ENCODE assay signal across 18 cellular contexts in genomic region chr5:148623101-148623500, GRCh38. TPM values are rescaled to one million over a fixed set of nuclear protein-coding genes. Genes with fewer than 3 reads are reported as not detected.
DNase-seq lines count a peak whose midpoint lies in the region; ATAC-seq, FAIRE-seq and TF ChIP-seq lines count a peak whose summit lies in the region.
"Had no signal": no experiment of that assay in that cellular context is flagged by ENCODE, and none has a peak within 500 bp of the region (broad histone marks: within the 10 kb centered on the region; RNA-seq: fewer than 3 reads in every experiment).

No MANE protein-coding gene starts in this region.

- FAIRE-seq in K562 (lab: Jason Lieb, UNC) = no peak
- FAIRE-seq: G401.6, GM12891, HepG2, HTR-8/SVneo had no signal

- no peak overlapping the region for H2AK5ac ChIP-seq in mesendoderm (ENCODE audit: low read length)

- H3K23ac ChIP-seq in mesendoderm (ENCODE audit: low read length) = no peak overlapping the region

- H2BK5ac ChIP-seq in mesendoderm (ENCODE audit: low read length) = no peak overlapping the region

- H3K4me3 Mint-ChIP-seq in stimulated activated effector memory CD8-positive, alpha-beta T cell treated with anti-CD3 and anti-CD28 coated beads, Interleukin-12 subunit alpha, Interleukin-12 subunit beta, amount 100 ng/mL, for 72 hours = no peak overlapping the region

- H3K79me2 ChIP-seq in K562 (ENCODE audit: control insufficient read depth, insufficient read depth, low read length) = no peaks in the 10 kb centered on the region
- H3K79me2 ChIP-seq in mesendoderm (ENCODE audit: control insufficient read depth, insufficient read depth, low read length) = no peaks in the 10 kb centered on the region

- no peak overlapping the region for H3K4me2 ChIP-seq in K562 (ENCODE audit: insufficient read depth, low read length)
- no peak overlapping the region for H3K4me2 ChIP-seq in mesendoderm (ENCODE audit: low read length)
- H3K4me2 ChIP-seq: BLaER1 had no signal

- no peaks in the 10 kb centered on the region for H4K20me1 ChIP-seq in K562 (replicated peaks; ENCODE audit: control insufficient read depth, insufficient read depth, low read length)
- H4K20me1 ChIP-seq: BLaER1 had no signal

- H3K9ac ChIP-seq in K562 (ENCODE audit: insufficient read depth in 1 of 2, low read depth in 2 of 2, low read length in 2 of 2) (no peak overlapping the region), mesendoderm (ENCODE audit: low read length) (no peak overlapping the region)
- H3K9ac ChIP-seq: BLaER1 had no signal

- no peak for TF ChIP-seq RAD21 in K562 (CRISPR knock-in tag; conservative IDR thresholded peaks at IDR 0.05 in 1 of 2, IDR thresholded peaks at IDR 0.05 in 1 of 2)

- H3K27ac ChIP-seq in K562 (ENCODE audit: extremely low read depth, low read depth, low read length) = no peak overlapping the region
- H3K27ac ChIP-seq in mesendoderm (ENCODE audit: low read depth, low read length) = no peak overlapping the region
- H3K27ac ChIP-seq: BLaER1 had no signal

- no peak for TF ChIP-seq EP300 in K562 (IDR thresholded peaks at IDR 0.05; ENCODE audit: low read length)

- H3K18ac ChIP-seq in mesendoderm (ENCODE audit: low read length) = no peak overlapping the region

- no peaks in the 10 kb centered on the region for H3K9me3 ChIP-seq in K562 (replicated peaks; ENCODE audit: control insufficient read depth, insufficient read depth, low read depth, low read length)
- H3K9me3 ChIP-seq: BLaER1 had no signal

- no peak overlapping the region for H3K4ac ChIP-seq in mesendoderm (ENCODE audit: low read depth, low read length)

- 0 out of 2 replicates have a peak overlapping the region, but pooled peaks have one; percentile 6 for H2AFZ ChIP-seq in K562 (ENCODE audit: low read depth, low read length)

- H3K56ac ChIP-seq in mesendoderm (ENCODE audit: low read length) = no peak overlapping the region

- no peak for ATAC-seq in K562
- no peak for ATAC-seq in stimulated activated effector memory CD8-positive, alpha-beta T cell treated with anti-CD3 and anti-CD28 coated beads, Interleukin-12 subunit alpha, Interleukin-12 subunit beta, amount 100 ng/mL, for 72 hours
- ATAC-seq in GM21390 (IDR thresholded peaks at IDR 0.05; ENCODE audit: unreplicated experiment) = no peak
- ATAC-seq: HepG2 had no signal

- H3K36me3 ChIP-seq in K562 (ENCODE audit: control insufficient read depth, insufficient read depth, low read length) (no peaks in the 10 kb centered on the region), mesendoderm (ENCODE audit: control insufficient read depth, insufficient read depth, low read length) (no peaks in the 10 kb centered on the region)
- H3K36me3 ChIP-seq: BLaER1 had no signal

- H3K36me3 Mint-ChIP-seq in stimulated activated effector memory CD8-positive, alpha-beta T cell treated with anti-CD3 and anti-CD28 coated beads, Interleukin-12 subunit alpha, Interleukin-12 subunit beta, amount 100 ng/mL, for 72 hours = peaks cover 5% of the 10 kb centered on the region

- no peak overlapping the region for H3K4me3 ChIP-seq in K562
- no peak overlapping the region for H3K4me3 ChIP-seq in mesendoderm (ENCODE audit: low read length)
- H3K4me3 ChIP-seq: BLaER1 had no signal

- H2BK120ac ChIP-seq in mesendoderm (ENCODE audit: low read depth, low read length) = no peak overlapping the region

- DNase-seq in ELF-1 (ENCODE audit: low read depth, low spot score) (peak; percentile 58), K562 (ENCODE audit: extremely low read depth in 1 of 4, low spot score in 3 of 4) (no peak), mesendoderm (peak; percentile 3), G401 (ENCODE audit: low spot score) (no peak), NK-92 (lab: John Stamatoyannopoulos, UW; ENCODE audit: unreplicated experiment) (no peak)
- no peak for DNase-seq in stimulated activated effector memory CD8-positive, alpha-beta T cell treated with anti-CD3 and anti-CD28 coated beads, Interleukin-12 subunit alpha, Interleukin-12 subunit beta, amount 100 ng/mL, for 72 hours (ENCODE audit: low spot score in 2 of 2)
- DNase-seq: 8988T, AML-193, DMS 273 treated with DMSO at 0.1 percent for 48 hours, HCEC 1CT had no signal

- no peaks in the 10 kb centered on the region for H3K27me3 ChIP-seq in K562 (ENCODE audit: control insufficient read depth in 2 of 2, insufficient read depth in 2 of 2, low read length in 2 of 2)
- H3K27me3 ChIP-seq in mesendoderm (ENCODE audit: insufficient read depth, low read length, poor library complexity) = no peaks in the 10 kb centered on the region
- H3K27me3 ChIP-seq: BLaER1 had no signal

- no TSS peak for BruUV-seq in K562 (replicated peaks; lab: Mats Ljungman, UMichigan)

- intact Hi-C loops in K562 (cut with micrococcal nuclease) = loop anchor here (2.0 kb wide), 1 partner anchor 16 kb away; no protein-coding TSS in a partner anchor

- peak overlapping the region; percentile 4 for H3K27ac Mint-ChIP-seq in stimulated activated effector memory CD8-positive, alpha-beta T cell treated with anti-CD3 and anti-CD28 coated beads, Interleukin-12 subunit alpha, Interleukin-12 subunit beta, amount 100 ng/mL, for 72 hours

- POLR2A ChIA-PET in K562 (lab: Yijun Ruan, JAX) = no interaction called here

- H2BK15ac ChIP-seq in mesendoderm (replicated peaks; ENCODE audit: low read depth) = no peak overlapping the region

- CTCF ChIA-PET in K562 (lab: Yijun Ruan, JAX; ENCODE audit: low intra/inter-chr PET ratio) = no interaction called here

- no peaks in the 10 kb centered on the region for H3K79me1 ChIP-seq in mesendoderm (ENCODE audit: low read length)

- H3K9me1 ChIP-seq in K562 (ENCODE audit: control insufficient read depth, insufficient read depth, low read length) = no peaks in the 10 kb centered on the region

- 14% methylated on average over 2 of the region's 2 CpGs for WGBS in K562 (ENCODE audit: insufficient coverage, low coverage, missing lambda C conversion rate)
- WGBS in mesendoderm (ENCODE audit: extremely low coverage, insufficient coverage, low lambda C conversion rate) = no CpG with 5 or more reads among the region's 2 CpGs

- peaks cover 41% of the 10 kb centered on the region for H3K4me1 Mint-ChIP-seq in stimulated activated effector memory CD8-positive, alpha-beta T cell treated with anti-CD3 and anti-CD28 coated beads, Interleukin-12 subunit alpha, Interleukin-12 subunit beta, amount 100 ng/mL, for 72 hours

- no peak for TF ChIP-seq POLR2A in K562 (conservative IDR thresholded peaks at IDR 0.05)

- peaks cover 0 to 16% of the 10 kb centered on the region in 2 experiments; a peak in 2 of 5 replicates for H3K4me1 ChIP-seq in K562 (replicated peaks in 1 of 2; ENCODE audit: control insufficient read depth in 2 of 2, insufficient read depth in 2 of 2, low read length in 2 of 2)
- peaks cover 2% of the 10 kb centered on the region for H3K4me1 ChIP-seq in mesendoderm (ENCODE audit: control insufficient read depth, low read depth, low read length)
- H3K4me1 ChIP-seq: BLaER1 had no signal

- no peak for TF ChIP-seq CTCF in K562 (IDR thresholded peaks at IDR 0.05 in 2 of 3, conservative IDR thresholded peaks at IDR 0.05 in 1 of 3; ENCODE audit: insufficient read depth in 2 of 3, low read depth in 1 of 3, low read length in 3 of 3)

- H4K5ac ChIP-seq in mesendoderm (ENCODE audit: low read length) = no peak overlapping the region

- H3K9me3 Mint-ChIP-seq in stimulated activated effector memory CD8-positive, alpha-beta T cell treated with anti-CD3 and anti-CD28 coated beads, Interleukin-12 subunit alpha, Interleukin-12 subunit beta, amount 100 ng/mL, for 72 hours = no peaks in the 10 kb centered on the region

- in situ Hi-C loops in K562 (cut with MboI) (no loop called here), G401 (cut with HindIII; ENCODE audit: low sequenced_read_pairs) (no loop called here)

- H4K8ac ChIP-seq in mesendoderm (ENCODE audit: low read depth, low read length) = no peak overlapping the region

TF ChIP-seq in K562, 482 proteins besides CTCF, POLR2A, EP300 and RAD21 (continues in another document):
- TF ChIP-seq ESRRB (CRISPR knock-in tag; IDR thresholded peaks at IDR 0.05; ENCODE audit: borderline replicate concordance) (no peak), ADNP (tag; IDR thresholded peaks at IDR 0.05) (no peak), CEBPG (CRISPR knock-in tag; IDR thresholded peaks at IDR 0.05) (no peak), CEBPG (tag; conservative IDR thresholded peaks at IDR 0.05 in 1 of 2, IDR thresholded peaks at IDR 0.05 in 1 of 2) (0 out of 4 replicates have a peak, but pooled peaks of 1 of the 2 experiments have one; percentile 31), ZNF347 (CRISPR knock-in tag; IDR thresholded peaks at IDR 0.05; ENCODE audit: low read depth) (no peak), PHB2 (IDR thresholded peaks at IDR 0.05; ENCODE audit: low read depth) (no peak), MAFG (tag; conservative IDR thresholded peaks at IDR 0.05) (no peak), CBFA2T2 (conservative IDR thresholded peaks at IDR 0.05) (no peak), HMG20A (CRISPR knock-in tag; conservative IDR thresholded peaks at IDR 0.05) (no peak), EHMT2 (IDR thresholded peaks at IDR 0.05) (0 out of 2 replicates have a peak, but pooled peaks have one; percentile 15), ZNF282 (CRISPR knock-in tag; IDR thresholded peaks at IDR 0.05) (no peak), SRSF3 (IDR thresholded peaks at IDR 0.05; ENCODE audit: insufficient read depth, low read length) (no peak)

RNA-seq across cellular contexts. Expression of gene HTR4, which starts 31.2 kb away (rescaled TPM):
- 0.77 and 0.90 TPM in 2 replicates for total RNA-seq in K562 (2011; cell fraction: chromatin; rRNA removed; ENCODE audit: low replicate concordance)
- total RNA-seq in K562 (2011; cell fraction: nucleolus; rRNA removed) = 0.17 and 0.26 TPM in 2 replicates
- 0.37 and 0.61 TPM in 2 replicates for total RNA-seq in K562 (2011; cell fraction: nucleoplasm; rRNA removed)
- total RNA-seq in K562 (2014; rRNA removed) = not detected in 2 replicates
- not detected in 2 replicates for total RNA-seq in K562 (2014; rRNA removed; fragmentation: Illumina TruSeq; extraction: Trizol)
- not detected in 2 replicates for total RNA-seq in K562 (2015; rRNA removed; fragmentation: Illumina TruSeq; extraction: Trizol)
- total RNA-seq in K562 (2021) = not detected in 2 replicates
- polyA plus RNA-seq in K562 (2011; rRNA removed) = 0.13 TPM in 1 of 2 replicates, not detected in the other
- 0.03 and 0.13 TPM in 2 replicates for polyA plus RNA-seq in K562 (2011; cell fraction: cytosol; rRNA removed)
- polyA plus RNA-seq in K562 (2011; cell fraction: nucleus; rRNA removed) = 0.17 TPM in 1 of 2 replicates, not detected in the other
- polyA plus RNA-seq in K562 (2012) = not detected in 2 replicates
- not detected in 2 replicates for polyA plus RNA-seq in K562 (2014; fragmentation: Illumina TruSeq; extraction: Trizol)
- polyA plus RNA-seq in K562 (2014; fragmentation: Nextera tagmentation; extraction: Ambion mirVana) = not detected
- polyA plus RNA-seq in K562 (2014; rRNA removed) = 0.09 TPM in 1 of 2 replicates, not detected in the other
- 0.15 and 0.60 TPM in 2 replicates for polyA minus RNA-seq in K562 (2011; rRNA and poly(A)+ RNA removed)
- polyA minus RNA-seq in K562 (2011; cell fraction: cytosol; rRNA and poly(A)+ RNA removed) = not detected in 2 replicates
- not detected in 2 replicates for polyA minus RNA-seq in K562 (2011; cell fraction: nucleus; rRNA and poly(A)+ RNA removed)
- polyA plus RNA-seq in mesendoderm (2013, experiment 1 of 2) = not detected
- not detected for polyA plus RNA-seq in mesendoderm (2013, experiment 2 of 2)
- total RNA-seq in G401 (2014; rRNA removed; shearing (Covaris generic)) = not detected in 2 replicates
- total RNA-seq: Daoy, H4, HepG2 had no signal
- polyA plus RNA-seq: HepG2 had no signal

Comparison
In these comparisons a context has a peak if more than half of its experiments do, and no peak if none do; other contexts are left out.
1. DNase-seq: peak in ELF-1 (single experiment) and mesendoderm (single experiment); none in K562 (0 of 4), stimulated activated effector memory CD8-positive, alpha-beta T cell treated with anti-CD3 and anti-CD28 coated beads, Interleukin-12 subunit alpha, Interleukin-12 subunit beta, amount 100 ng/mL, for 72 hours (0 of 2), G401 (single experiment) and NK-92 (single experiment).